8 cellular contexts compared by ENCODE assay signal in the genomic region with DNA sequence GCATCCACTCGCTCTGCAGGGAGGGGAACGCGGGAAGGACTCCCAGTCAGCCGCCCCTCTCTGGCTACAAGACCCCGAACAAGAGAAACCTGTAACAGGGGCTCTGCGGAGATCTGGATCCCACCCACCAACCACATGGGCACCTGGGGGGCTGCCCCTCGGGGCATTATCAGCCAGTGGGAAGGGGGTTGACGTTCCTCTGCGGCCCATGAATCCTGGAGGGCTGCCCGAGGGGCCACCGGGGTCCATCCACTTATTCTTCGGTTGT. TPM values are rescaled to one million over a fixed set of nuclear protein-coding genes. Genes with fewer than 3 reads are reported as not detected.
DNase-seq lines count a peak whose midpoint lies in the region; ATAC-seq, FAIRE-seq and TF ChIP-seq lines count a peak whose summit lies in the region.

No MANE protein-coding gene starts in this region.

- peak overlapping the region; percentile 73 to 93 (median 80) for H3K27ac ChIP-seq in thyroid gland

- H3K4me3 ChIP-seq in astrocyte of the spinal cord (ENCODE audit: low read depth, low read length) (peak overlapping the region; percentile 57), lower leg skin (ENCODE audit: low read depth, poor library complexity, severe bottlenecking) (peak overlapping the region; percentile 52), thyroid gland (replicated peaks in 1 of 3) (peak overlapping the region in 2 of 3 donors; percentile 10 to 86)

- WGBS in lower leg skin, 2 donors = 13 to 14% methylated on average over 10 to 12 of the region's 12 CpGs
- 8% methylated on average over 7 to 8 of the region's 12 CpGs for WGBS in thyroid gland, 2 donors

- TF ChIP-seq CTCF in astrocyte of the spinal cord (IDR thresholded peaks at IDR 0.05; ENCODE audit: low read depth, low read length) = no peak
- TF ChIP-seq CTCF in lower leg skin (IDR thresholded peaks at IDR 0.05) = no peak
- no peak for TF ChIP-seq CTCF in thyroid gland (IDR thresholded peaks at IDR 0.05)

- FAIRE-seq in RCC 7860 (lab: Jason Lieb, UNC) = no peak

- no peak for ATAC-seq in GM21390 (IDR thresholded peaks at IDR 0.05; ENCODE audit: unreplicated experiment)
- no peak for ATAC-seq in GM18858 (IDR thresholded peaks at IDR 0.05; ENCODE audit: unreplicated experiment)

- in situ Hi-C loops in astrocyte of the spinal cord (cut with HindIII; ENCODE audit: low sequenced_read_pairs) = no loop called here

- peaks cover 49% of the 10 kb centered on the region in 2 donors for H3K4me1 ChIP-seq in thyroid gland

- DNase-seq in activated T-cell treated with anti-CD3 and anti-CD28 coated beads, Interleukin-2, amount 50 U/mL, for 24 hours = peak; percentile 47
- DNase-seq in activated T-cell treated with anti-CD3 and anti-CD28 coated beads, Interleukin-2, amount 50 U/mL, for 48 hours = no peak
- DNase-seq in astrocyte of the spinal cord (ENCODE audit: low read depth, low spot score) = no peak
- no peak for DNase-seq in lower leg skin (ENCODE audit: low spot score in 2 of 2)
- no peak for DNase-seq in thyroid gland
- no peak for DNase-seq in RCC 7860 (ENCODE audit: low spot score)

- peaks cover 0 to under 1% of the 10 kb centered on the region in 2 donors for H3K36me3 ChIP-seq in thyroid gland

- H3K9me3 ChIP-seq in thyroid gland = no peaks in the 10 kb centered on the region

- peaks cover 55% of the 10 kb centered on the region for H3K27me3 Mint-ChIP-seq in activated T-cell treated with anti-CD3 and anti-CD28 coated beads, Interleukin-2, amount 50 U/mL, for 24 hours

- peak overlapping the region; percentile 93 for H3K4me3 Mint-ChIP-seq in activated T-cell treated with anti-CD3 and anti-CD28 coated beads, Interleukin-2, amount 50 U/mL, for 24 hours

- no peak for TF ChIP-seq POLR2A in lower leg skin (IDR thresholded peaks at IDR 0.05)
- TF ChIP-seq POLR2A in thyroid gland (IDR thresholded peaks at IDR 0.05) = no peak

- no peaks in the 10 kb centered on the region for H3K27me3 ChIP-seq in thyroid gland

- intact Hi-C loops in lower leg skin (cut with DNase I; ENCODE audit: low total_unique reads) (no loop called here), thyroid gland (cut with DNase I) (no loop called here)

- H3K9me3 Mint-ChIP-seq in activated T-cell treated with anti-CD3 and anti-CD28 coated beads, Interleukin-2, amount 50 U/mL, for 24 hours = no peaks in the 10 kb centered on the region

- peaks cover 31% of the 10 kb centered on the region for H3K36me3 Mint-ChIP-seq in activated T-cell treated with anti-CD3 and anti-CD28 coated beads, Interleukin-2, amount 50 U/mL, for 24 hours (ENCODE audit: low read depth)

- peaks cover 57% of the 10 kb centered on the region for H3K4me1 Mint-ChIP-seq in activated T-cell treated with anti-CD3 and anti-CD28 coated beads, Interleukin-2, amount 50 U/mL, for 24 hours (ENCODE audit: low read depth)

- no peak overlapping the region for H3K27ac Mint-ChIP-seq in activated T-cell treated with anti-CD3 and anti-CD28 coated beads, Interleukin-2, amount 50 U/mL, for 24 hours

RNA-seq across cellular contexts. Expression of a gene that starts 1.8 kb away (rescaled TPM):
- total RNA-seq in lower leg skin (10 to 100 TPM in 1 of 4 donors, 1 to 10 TPM in 3; 7.5 to 11.4 (median 8.6) TPM), thyroid gland (10 to 100 TPM in 2 of 4 donors, 1 to 10 TPM in 2; 8.5 to 13.5 (median 10.9) TPM)

RNA-seq across cellular contexts. Expression of a gene that starts 2.6 kb away (rescaled TPM):
- total RNA-seq in lower leg skin (100 to 1,000 TPM; 115 to 149 (median 139) TPM), thyroid gland (100 to 1,000 TPM; 135 to 256 (median 222) TPM)

RNA-seq across cellular contexts. Expression of a gene that starts 19.8 kb away (rescaled TPM):
- total RNA-seq in lower leg skin (1 to 10 TPM; 3.7 to 7.8 (median 5.4) TPM), thyroid gland (10 to 100 TPM; 12.4 to 29.0 (median 18.2) TPM)

RNA-seq across cellular contexts. Expression of a gene that starts 44.9 kb away (rescaled TPM):
- total RNA-seq in lower leg skin (10 to 100 TPM; 46.1 to 85.0 (median 54.0) TPM), thyroid gland (100 to 1,000 TPM; 111 to 192 (median 115) TPM)

RNA-seq across cellular contexts. Expression of a gene that starts 49.4 kb away (rescaled TPM):
- total RNA-seq in lower leg skin (10 to 100 TPM; 19.5 to 45.4 (median 33.6) TPM), thyroid gland (10 to 100 TPM; 40.8 to 48.6 (median 43.8) TPM)
